In the genomic region with DNA sequence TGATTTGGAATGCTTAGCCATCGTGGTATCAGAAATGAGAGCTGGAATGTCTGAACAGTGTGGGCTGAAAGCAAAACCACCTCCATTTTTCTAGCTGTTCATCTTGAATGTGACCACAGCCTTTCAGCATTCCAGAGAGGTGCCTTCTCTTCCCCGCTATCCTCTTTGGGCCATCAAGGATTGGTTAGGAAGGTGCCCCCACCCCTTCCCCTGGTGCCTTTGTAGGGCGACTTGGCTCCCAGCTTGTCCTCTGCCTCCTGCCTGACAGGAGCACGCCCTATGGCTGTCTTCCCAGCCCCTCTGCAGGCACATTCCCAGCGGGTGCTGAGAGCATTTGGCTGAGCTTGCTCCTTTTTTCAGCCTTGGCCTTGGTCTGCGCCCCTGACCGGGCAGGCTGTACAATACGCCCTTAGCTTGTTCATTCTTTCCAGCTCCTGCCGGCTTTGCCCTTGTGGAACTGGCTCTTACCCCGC, we compare ENCODE assay signal across 7 cellular contexts.
DNase-seq lines count a peak whose midpoint lies in the region; ATAC-seq and TF ChIP-seq lines count a peak whose summit lies in the region.

No MANE protein-coding gene starts in this region.

- intact Hi-C loops in uterus (cut with DNase I; ENCODE audit: low total_unique reads), result no loop called here

- peaks cover 18% of the 10 kb centered on the region in 2 donors for H3K4me1 ChIP-seq in uterus

- DNase-seq in WTC11 (ENCODE audit: low spot score) (peak; percentile 28), globus pallidus (ENCODE audit: low spot score) (peak; percentile 74), nephron progenitor cell (peak; percentile 17), uterus (peak; percentile 75 to 83), NOMO-1 treated with dmso at 0.1 percent for 144 hours (lab: John Stamatoyannopoulos, UW; ENCODE audit: unreplicated experiment) (no peak)
- no peak for DNase-seq in stimulated activated naive CD8-positive, alpha-beta T cell treated with anti-CD3 and anti-CD28 coated beads, Interleukin-15, amount 100 ng/mL, for 72 hours

- H3K9me3 Mint-ChIP-seq in WTC11 (no peaks in the 10 kb centered on the region), nephron progenitor cell (no peaks in the 10 kb centered on the region)
- no peaks in the 10 kb centered on the region for H3K9me3 Mint-ChIP-seq in stimulated activated naive CD8-positive, alpha-beta T cell treated with anti-CD3 and anti-CD28 coated beads, Interleukin-15, amount 100 ng/mL, for 72 hours

- H3K27ac Mint-ChIP-seq in WTC11, result no peak overlapping the region
- H3K27ac Mint-ChIP-seq in nephron progenitor cell, result no peak overlapping the region
- no peak overlapping the region for H3K27ac Mint-ChIP-seq in stimulated activated naive CD8-positive, alpha-beta T cell treated with anti-CD3 and anti-CD28 coated beads, Interleukin-15, amount 100 ng/mL, for 72 hours

- ATAC-seq in WTC11, result peak; percentile 89
- no peak for ATAC-seq in stimulated activated naive CD8-positive, alpha-beta T cell treated with anti-CD3 and anti-CD28 coated beads, Interleukin-15, amount 100 ng/mL, for 72 hours
- ATAC-seq in GM18867 (IDR thresholded peaks at IDR 0.05; ENCODE audit: unreplicated experiment), result no peak

- H3K27ac ChIP-seq in uterus, result peak overlapping the region; percentile 88 to 95

- peak overlapping the region in 1 of 2 donors; percentile 2 for H3K4me3 ChIP-seq in uterus

- no peaks in the 10 kb centered on the region for H3K36me3 ChIP-seq in uterus

- TF ChIP-seq CTCF in WTC11 (IDR thresholded peaks at IDR 0.05) (no peak), nephron progenitor cell (IDR thresholded peaks at IDR 0.05) (no peak), uterus (IDR thresholded peaks at IDR 0.05) (no peak)

- H3K27me3 Mint-ChIP-seq in WTC11 (ENCODE audit: low read depth) (no peaks in the 10 kb centered on the region; the same call in 1 of the 2 replicates), nephron progenitor cell (ENCODE audit: low read depth, poor library complexity) (peaks cover 7% of the 10 kb centered on the region)
- no peaks in the 10 kb centered on the region for H3K27me3 Mint-ChIP-seq in stimulated activated naive CD8-positive, alpha-beta T cell treated with anti-CD3 and anti-CD28 coated beads, Interleukin-15, amount 100 ng/mL, for 72 hours

- H3K4me3 Mint-ChIP-seq in WTC11, result no peak overlapping the region
- H3K4me3 Mint-ChIP-seq in nephron progenitor cell, result no peak overlapping the region
- no peak overlapping the region for H3K4me3 Mint-ChIP-seq in stimulated activated naive CD8-positive, alpha-beta T cell treated with anti-CD3 and anti-CD28 coated beads, Interleukin-15, amount 100 ng/mL, for 72 hours

- H3K27me3 ChIP-seq in uterus, result no peaks in the 10 kb centered on the region

- H3K9me3 ChIP-seq in uterus, result no peaks in the 10 kb centered on the region

- CTCF ChIA-PET in WTC11 (lab: Charles Lee), result interaction anchor here (0.9 to 1.0 kb wide), 2 partner anchors 22 to 29 kb away, joined by 3 read pairs; no protein-coding TSS in a partner anchor

- POLR2A ChIA-PET in WTC11 (lab: Charles Lee), result interaction anchor here (0.8 to 1.1 kb wide), 3 partner anchors 10 to 148 kb away, joined by 3 read pairs; no protein-coding TSS in a partner anchor

- H3K4me1 Mint-ChIP-seq in WTC11, result peaks cover 34% of the 10 kb centered on the region
- H3K4me1 Mint-ChIP-seq in nephron progenitor cell, result peaks cover 59% of the 10 kb centered on the region
- H3K4me1 Mint-ChIP-seq in stimulated activated naive CD8-positive, alpha-beta T cell treated with anti-CD3 and anti-CD28 coated beads, Interleukin-15, amount 100 ng/mL, for 72 hours, result peaks cover 42% of the 10 kb centered on the region

- no peaks in the 10 kb centered on the region for H3K36me3 Mint-ChIP-seq in WTC11
- H3K36me3 Mint-ChIP-seq in nephron progenitor cell (ENCODE audit: low read depth), result no peaks in the 10 kb centered on the region

- TF ChIP-seq POLR2A in uterus (IDR thresholded peaks at IDR 0.05), result no peak

TF ChIP-seq in WTC11, 78 proteins besides CTCF, POLR2A, EP300 and RAD21 (continues in another document):
- TF ChIP-seq, protein P1, sequence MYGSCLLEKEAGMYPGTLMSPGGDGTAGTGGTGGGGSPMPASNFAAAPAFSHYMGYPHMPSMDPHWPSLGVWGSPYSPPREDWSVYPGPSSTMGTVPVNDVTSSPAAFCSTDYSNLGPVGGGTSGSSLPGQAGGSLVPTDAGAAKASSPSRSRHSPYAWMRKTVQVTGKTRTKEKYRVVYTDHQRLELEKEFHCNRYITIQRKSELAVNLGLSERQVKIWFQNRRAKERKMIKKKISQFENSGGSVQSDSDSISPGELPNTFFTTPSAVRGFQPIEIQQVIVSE (CRISPR knock-in tag; IDR thresholded peaks at IDR 0.05; ENCODE audit: borderline replicate concordance), result no peak
- TF ChIP-seq, protein P2, sequence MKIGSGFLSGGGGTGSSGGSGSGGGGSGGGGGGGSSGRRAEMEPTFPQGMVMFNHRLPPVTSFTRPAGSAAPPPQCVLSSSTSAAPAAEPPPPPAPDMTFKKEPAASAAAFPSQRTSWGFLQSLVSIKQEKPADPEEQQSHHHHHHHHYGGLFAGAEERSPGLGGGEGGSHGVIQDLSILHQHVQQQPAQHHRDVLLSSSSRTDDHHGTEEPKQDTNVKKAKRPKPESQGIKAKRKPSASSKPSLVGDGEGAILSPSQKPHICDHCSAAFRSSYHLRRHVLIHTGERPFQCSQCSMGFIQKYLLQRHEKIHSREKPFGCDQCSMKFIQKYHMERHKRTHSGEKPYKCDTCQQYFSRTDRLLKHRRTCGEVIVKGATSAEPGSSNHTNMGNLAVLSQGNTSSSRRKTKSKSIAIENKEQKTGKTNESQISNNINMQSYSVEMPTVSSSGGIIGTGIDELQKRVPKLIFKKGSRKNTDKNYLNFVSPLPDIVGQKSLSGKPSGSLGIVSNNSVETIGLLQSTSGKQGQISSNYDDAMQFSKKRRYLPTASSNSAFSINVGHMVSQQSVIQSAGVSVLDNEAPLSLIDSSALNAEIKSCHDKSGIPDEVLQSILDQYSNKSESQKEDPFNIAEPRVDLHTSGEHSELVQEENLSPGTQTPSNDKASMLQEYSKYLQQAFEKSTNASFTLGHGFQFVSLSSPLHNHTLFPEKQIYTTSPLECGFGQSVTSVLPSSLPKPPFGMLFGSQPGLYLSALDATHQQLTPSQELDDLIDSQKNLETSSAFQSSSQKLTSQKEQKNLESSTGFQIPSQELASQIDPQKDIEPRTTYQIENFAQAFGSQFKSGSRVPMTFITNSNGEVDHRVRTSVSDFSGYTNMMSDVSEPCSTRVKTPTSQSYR (CRISPR knock-in tag; IDR thresholded peaks at IDR 0.05), result no peak
- TF ChIP-seq, protein P3, sequence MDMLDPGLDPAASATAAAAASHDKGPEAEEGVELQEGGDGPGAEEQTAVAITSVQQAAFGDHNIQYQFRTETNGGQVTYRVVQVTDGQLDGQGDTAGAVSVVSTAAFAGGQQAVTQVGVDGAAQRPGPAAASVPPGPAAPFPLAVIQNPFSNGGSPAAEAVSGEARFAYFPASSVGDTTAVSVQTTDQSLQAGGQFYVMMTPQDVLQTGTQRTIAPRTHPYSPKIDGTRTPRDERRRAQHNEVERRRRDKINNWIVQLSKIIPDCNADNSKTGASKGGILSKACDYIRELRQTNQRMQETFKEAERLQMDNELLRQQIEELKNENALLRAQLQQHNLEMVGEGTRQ (CRISPR knock-in tag; IDR thresholded peaks at IDR 0.05), result no peak
- TF ChIP-seq TEAD4 (CRISPR knock-in tag; IDR thresholded peaks at IDR 0.05), result no peak
- TF ChIP-seq EMX1 (CRISPR knock-in tag; IDR thresholded peaks at IDR 0.05), result no peak
- TF ChIP-seq, protein P4, sequence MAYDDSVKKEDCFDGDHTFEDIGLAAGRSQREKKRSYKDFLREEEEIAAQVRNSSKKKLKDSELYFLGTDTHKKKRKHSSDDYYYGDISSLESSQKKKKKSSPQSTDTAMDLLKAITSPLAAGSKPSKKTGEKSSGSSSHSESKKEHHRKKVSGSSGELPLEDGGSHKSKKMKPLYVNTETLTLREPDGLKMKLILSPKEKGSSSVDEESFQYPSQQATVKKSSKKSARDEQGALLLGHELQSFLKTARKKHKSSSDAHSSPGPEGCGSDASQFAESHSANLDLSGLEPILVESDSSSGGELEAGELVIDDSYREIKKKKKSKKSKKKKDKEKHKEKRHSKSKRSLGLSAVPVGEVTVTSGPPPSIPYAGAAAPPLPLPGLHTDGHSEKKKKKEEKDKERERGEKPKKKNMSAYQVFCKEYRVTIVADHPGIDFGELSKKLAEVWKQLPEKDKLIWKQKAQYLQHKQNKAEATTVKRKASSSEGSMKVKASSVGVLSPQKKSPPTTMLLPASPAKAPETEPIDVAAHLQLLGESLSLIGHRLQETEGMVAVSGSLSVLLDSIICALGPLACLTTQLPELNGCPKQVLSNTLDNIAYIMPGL (CRISPR knock-in tag; IDR thresholded peaks at IDR 0.05), result no peak
- no peak for TF ChIP-seq JAZF1 (CRISPR knock-in tag; IDR thresholded peaks at IDR 0.05)
- no peak for TF ChIP-seq ZNF232 (CRISPR knock-in tag; IDR thresholded peaks at IDR 0.05)
- TF ChIP-seq, protein P5, sequence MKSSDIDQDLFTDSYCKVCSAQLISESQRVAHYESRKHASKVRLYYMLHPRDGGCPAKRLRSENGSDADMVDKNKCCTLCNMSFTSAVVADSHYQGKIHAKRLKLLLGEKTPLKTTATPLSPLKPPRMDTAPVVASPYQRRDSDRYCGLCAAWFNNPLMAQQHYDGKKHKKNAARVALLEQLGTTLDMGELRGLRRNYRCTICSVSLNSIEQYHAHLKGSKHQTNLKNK (CRISPR knock-in tag; IDR thresholded peaks at IDR 0.05), result no peak
- no peak for TF ChIP-seq CBFB (CRISPR knock-in tag; IDR thresholded peaks at IDR 0.05; ENCODE audit: low read depth)
- TF ChIP-seq RORB (CRISPR knock-in tag; IDR thresholded peaks at IDR 0.05), result no peak
- no peak for TF ChIP-seq ELF4 (CRISPR knock-in tag; IDR thresholded peaks at IDR 0.05; ENCODE audit: low read depth)
- TF ChIP-seq HMGA2 (CRISPR knock-in tag; IDR thresholded peaks at IDR 0.05), result no peak
- TF ChIP-seq, protein P6, sequence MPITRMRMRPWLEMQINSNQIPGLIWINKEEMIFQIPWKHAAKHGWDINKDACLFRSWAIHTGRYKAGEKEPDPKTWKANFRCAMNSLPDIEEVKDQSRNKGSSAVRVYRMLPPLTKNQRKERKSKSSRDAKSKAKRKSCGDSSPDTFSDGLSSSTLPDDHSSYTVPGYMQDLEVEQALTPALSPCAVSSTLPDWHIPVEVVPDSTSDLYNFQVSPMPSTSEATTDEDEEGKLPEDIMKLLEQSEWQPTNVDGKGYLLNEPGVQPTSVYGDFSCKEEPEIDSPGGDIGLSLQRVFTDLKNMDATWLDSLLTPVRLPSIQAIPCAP (CRISPR knock-in tag; IDR thresholded peaks at IDR 0.05), result no peak
- no peak for TF ChIP-seq ETV6 (CRISPR knock-in tag; IDR thresholded peaks at IDR 0.05)
- no peak for TF ChIP-seq IRF2 (CRISPR knock-in tag; IDR thresholded peaks at IDR 0.05; ENCODE audit: borderline replicate concordance, low read depth)

Comparison
In these comparisons a context has a peak if more than half of its experiments do, and no peak if none do; other contexts are left out.
1. DNase-seq: peak in WTC11 (single experiment), globus pallidus (single experiment), nephron progenitor cell (single experiment) and uterus (2 of 2); none in stimulated activated naive CD8-positive, alpha-beta T cell treated with anti-CD3 and anti-CD28 coated beads, Interleukin-15, amount 100 ng/mL, for 72 hours (0 of 2) and NOMO-1 treated with dmso at 0.1 percent for 144 hours (single experiment).